8 cellular contexts compared by ENCODE assay signal in the genomic region with DNA sequence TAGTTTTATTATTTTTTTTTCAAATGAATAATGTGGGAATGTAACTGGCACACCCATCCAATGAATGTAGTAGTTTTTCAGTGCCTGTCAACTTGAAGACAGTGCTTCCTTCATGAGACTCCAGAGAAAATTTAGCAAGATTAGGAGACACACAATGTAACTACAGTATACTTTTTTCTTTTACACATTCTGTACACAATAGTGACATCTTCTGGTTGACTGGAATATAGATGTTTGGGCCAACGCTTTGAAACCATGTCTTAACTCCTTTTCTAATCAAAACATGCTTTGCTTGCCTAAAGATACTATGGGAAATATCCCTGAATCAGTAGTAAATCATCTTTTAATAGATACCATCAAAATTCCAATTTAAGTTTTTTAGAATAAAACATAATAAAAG.
DNase-seq lines count a peak whose midpoint lies in the region; ATAC-seq and TF ChIP-seq lines count a peak whose summit lies in the region.

No MANE protein-coding gene starts in this region.

- H3K4me3 ChIP-seq in OCI-LY1 (ENCODE audit: low read depth, low read length, poor library complexity, severe bottlenecking): no peak overlapping the region

- no peak overlapping the region for H3K9ac ChIP-seq in OCI-LY1 (ENCODE audit: low read length)

- no peaks in the 10 kb centered on the region for H3K79me2 ChIP-seq in OCI-LY1 (ENCODE audit: insufficient read depth, low read length)

- H3F3A ChIP-seq in OCI-LY1 (ENCODE audit: insufficient read depth, low read length): no peaks in the 10 kb centered on the region

- H3K4me2 ChIP-seq in OCI-LY1 (ENCODE audit: low read length): no peak overlapping the region

- DNase-seq in A172 (ENCODE audit: low spot score): peak; percentile 57
- peak; percentile 76 for DNase-seq in HT-29 (ENCODE audit: low spot score)
- no peak for DNase-seq in progenitor cell of endocrine pancreas (ENCODE audit: low spot score, unreplicated experiment)
- no peak for DNase-seq in stimulated activated CD4-positive, alpha-beta T cell treated with anti-CD3 and anti-CD28 coated beads, Interleukin-12 subunit alpha, Interleukin-12 subunit beta, amount 100 ng/mL, for 4 hours
- no peak for DNase-seq in stimulated activated CD4-positive, alpha-beta T cell treated with anti-CD3 and anti-CD28 coated beads, Interleukin-2, amount 100 ng/mL, for 48 hours

- no peaks in the 10 kb centered on the region for H3K36me3 ChIP-seq in OCI-LY1 (ENCODE audit: insufficient read depth, low read length)

- H3K4me3 Mint-ChIP-seq in progenitor cell of endocrine pancreas (ENCODE audit: low read depth): no peak overlapping the region

- H3K9me3 ChIP-seq in OCI-LY1 (ENCODE audit: low read length): no peaks in the 10 kb centered on the region

- ATAC-seq in GM18508 (IDR thresholded peaks at IDR 0.05; ENCODE audit: insufficient read depth, unreplicated experiment): peak; percentile 71
- peak; percentile 41 for ATAC-seq in esophagus mucosa

- H3K4me1 Mint-ChIP-seq in progenitor cell of endocrine pancreas (ENCODE audit: low read depth): peaks cover 5% of the 10 kb centered on the region

- no peaks in the 10 kb centered on the region for H3K27me3 Mint-ChIP-seq in progenitor cell of endocrine pancreas

- H3K27me3 ChIP-seq in OCI-LY1 (ENCODE audit: insufficient read depth, low read length): no peaks in the 10 kb centered on the region

- peak; percentile 67 for TF ChIP-seq CTCF in OCI-LY1 (IDR thresholded peaks at IDR 0.05; ENCODE audit: low read length)
- peak; percentile 66 for TF ChIP-seq CTCF in progenitor cell of endocrine pancreas (IDR thresholded peaks at IDR 0.05; ENCODE audit: unreplicated experiment)

- H3K36me3 Mint-ChIP-seq in progenitor cell of endocrine pancreas (ENCODE audit: insufficient read depth): no peaks in the 10 kb centered on the region

- H3K9me3 Mint-ChIP-seq in progenitor cell of endocrine pancreas (ENCODE audit: low read depth): no peaks in the 10 kb centered on the region

- H3K27ac Mint-ChIP-seq in progenitor cell of endocrine pancreas: no peak overlapping the region

- no peak overlapping the region for H3K27ac ChIP-seq in OCI-LY1 (ENCODE audit: low read depth, low read length, poor library complexity, severe bottlenecking)

- H3K9me2 ChIP-seq in OCI-LY1 (ENCODE audit: low read depth, low read length): no peaks in the 10 kb centered on the region

- no peaks in the 10 kb centered on the region for H4K20me1 ChIP-seq in OCI-LY1 (ENCODE audit: insufficient read depth, low read length)

- H2AFZ ChIP-seq in OCI-LY1 (ENCODE audit: low read length): no peak overlapping the region

- no peaks in the 10 kb centered on the region for H3K4me1 ChIP-seq in OCI-LY1 (ENCODE audit: insufficient read depth, low read length, severe bottlenecking)

Comparison
In these comparisons a context has a peak if more than half of its experiments do, and no peak if none do; other contexts are left out.
1. DNase-seq: peak in A172 (single experiment) and HT-29 (single experiment); none in progenitor cell of endocrine pancreas (single experiment), stimulated activated CD4-positive, alpha-beta T cell treated with anti-CD3 and anti-CD28 coated beads, Interleukin-12 subunit alpha, Interleukin-12 subunit beta, amount 100 ng/mL, for 4 hours (single experiment) and stimulated activated CD4-positive, alpha-beta T cell treated with anti-CD3 and anti-CD28 coated beads, Interleukin-2, amount 100 ng/mL, for 48 hours (0 of 2).